13 cellular contexts compared by ENCODE assay signal in genomic region chr13:109344552-109345157, GRCh38.
DNase-seq lines count a peak whose midpoint lies in the region; ATAC-seq and TF ChIP-seq lines count a peak whose summit lies in the region.
"Had no signal": no experiment of that assay in that cellular context is flagged by ENCODE, and none has a peak within 500 bp of the region (broad histone marks: within the 10 kb centered on the region; RNA-seq: fewer than 3 reads in every experiment).

No MANE protein-coding gene starts in this region.

- no peaks in the 10 kb centered on the region for H3K4me1 Mint-ChIP-seq in GM23338
- H3K4me1 Mint-ChIP-seq: activated CD4-positive, alpha-beta T cell treated with anti-CD3 and anti-CD28 coated beads, Interleukin-2, amount 10 ng/mL, durations not matched to agents 24 days and 14 days; activated T-helper 17 cell treated with anti-CD3 and anti-CD28 coated beads, Interleukin-2, amount 50 U/mL, for 72 hours had no signal

- H3K4me1 ChIP-seq in GM23338 (ENCODE audit: insufficient read depth) (no peaks in the 10 kb centered on the region), SJSA1 (replicated peaks) (peaks cover 50% of the 10 kb centered on the region)
- H3K4me1 ChIP-seq: upper lobe of right lung had no signal

- 0 out of 2 replicates have a peak, but pooled peaks cover 3% of the 10 kb centered on the region for H3K36me3 ChIP-seq in GM23338 (ENCODE audit: insufficient read depth)
- no peaks in the 10 kb centered on the region for H3K36me3 ChIP-seq in SJSA1
- H3K36me3 ChIP-seq: upper lobe of right lung had no signal

- no peaks in the 10 kb centered on the region for H3K36me3 Mint-ChIP-seq in GM23338 (ENCODE audit: low read depth)

- H3K27me3 ChIP-seq in GM23338 (ENCODE audit: insufficient read depth) (no peaks in the 10 kb centered on the region), SJSA1 (replicated peaks) (no peaks in the 10 kb centered on the region)
- H3K27me3 ChIP-seq: upper lobe of right lung had no signal

- H3F3A ChIP-seq in GM23338 (replicated peaks; ENCODE audit: low read depth) = no peaks in the 10 kb centered on the region

- H3K4me3 ChIP-seq in GM23338 = no peak overlapping the region
- peak overlapping the region; percentile 1 for H3K4me3 ChIP-seq in SJSA1
- H3K4me3 ChIP-seq in fibroblast of the aortic adventitia (ENCODE audit: low read depth, low read length) = no peak overlapping the region
- H3K4me3 ChIP-seq: upper lobe of right lung had no signal

- no peak overlapping the region for H3K27ac ChIP-seq in GM23338 (ENCODE audit: low read depth)
- peak overlapping the region; percentile 71 for H3K27ac ChIP-seq in SJSA1
- H3K27ac ChIP-seq: upper lobe of right lung had no signal

- TF ChIP-seq CTCF in GM23338 (conservative IDR thresholded peaks at IDR 0.05; ENCODE audit: low read depth in 2 of 2) (no peak), fibroblast of the aortic adventitia (IDR thresholded peaks at IDR 0.05; ENCODE audit: insufficient read depth, low read length) (no peak)

- peak; percentile 38 for DNase-seq in 8988T
- DNase-seq in GM23338 (ENCODE audit: low spot score) = no peak
- peak; percentile 94 to 98 for DNase-seq in SJSA1 (ENCODE audit: low read depth in 1 of 2, low spot score in 2 of 2)
- peak; percentile 4 for DNase-seq in fibroblast of the aortic adventitia (ENCODE audit: low read depth)
- no peak for DNase-seq in GM19238 (ENCODE audit: insufficient read length, low spot score)
- no peak for DNase-seq in NCI-H1694 (lab: John Stamatoyannopoulos, UW)
- no peak for DNase-seq in stimulated activated naive CD4-positive, alpha-beta T cell (lab: John Stamatoyannopoulos, UW)
- DNase-seq: activated CD4-positive, alpha-beta T cell treated with anti-CD3 and anti-CD28 coated beads, Interleukin-2, amount 10 ng/mL, durations not matched to agents 24 days and 14 days; NCI-H2171 treated with DMSO at 0.1 percent for 48 hours; upper lobe of right lung had no signal

- H2AFZ ChIP-seq in GM23338 = peak overlapping the region; percentile 32; the same call in 1 of the 2 replicates

- peaks cover 3% of the 10 kb centered on the region for H3K27me3 Mint-ChIP-seq in GM23338 (ENCODE audit: insufficient read depth, low read depth, poor library complexity)
- H3K27me3 Mint-ChIP-seq: activated CD4-positive, alpha-beta T cell treated with anti-CD3 and anti-CD28 coated beads, Interleukin-2, amount 10 ng/mL, durations not matched to agents 24 days and 14 days had no signal

- no peaks in the 10 kb centered on the region; the same call in 1 of the 2 replicates for H3K9me2 ChIP-seq in GM23338 (ENCODE audit: insufficient read depth)

- H3K27ac Mint-ChIP-seq in GM23338 = no peak overlapping the region
- H3K27ac Mint-ChIP-seq: activated CD4-positive, alpha-beta T cell treated with anti-CD3 and anti-CD28 coated beads, Interleukin-2, amount 10 ng/mL, durations not matched to agents 24 days and 14 days; activated T-helper 17 cell treated with anti-CD3 and anti-CD28 coated beads, Interleukin-2, amount 50 U/mL, for 72 hours; progenitor cell of endocrine pancreas had no signal

- ATAC-seq in GM23338 (no peak), GM21390 (IDR thresholded peaks at IDR 0.05; ENCODE audit: unreplicated experiment) (no peak)
- ATAC-seq: activated T-helper 17 cell treated with anti-CD3 and anti-CD28 coated beads, Interleukin-2, amount 50 U/mL, for 72 hours; upper lobe of right lung had no signal

- no peaks in the 10 kb centered on the region for H4K20me1 ChIP-seq in GM23338 (replicated peaks; ENCODE audit: insufficient read depth)

- no peak overlapping the region for H3K4me2 ChIP-seq in GM23338

- no peaks in the 10 kb centered on the region for H3K9me3 Mint-ChIP-seq in GM23338
- H3K9me3 Mint-ChIP-seq: activated CD4-positive, alpha-beta T cell treated with anti-CD3 and anti-CD28 coated beads, Interleukin-2, amount 10 ng/mL, durations not matched to agents 24 days and 14 days had no signal

- no peak overlapping the region for H3K4me3 Mint-ChIP-seq in GM23338
- H3K4me3 Mint-ChIP-seq: activated CD4-positive, alpha-beta T cell treated with anti-CD3 and anti-CD28 coated beads, Interleukin-2, amount 10 ng/mL, durations not matched to agents 24 days and 14 days; activated T-helper 17 cell treated with anti-CD3 and anti-CD28 coated beads, Interleukin-2, amount 50 U/mL, for 72 hours had no signal

- no peaks in the 10 kb centered on the region for H3K79me2 ChIP-seq in GM23338 (replicated peaks; ENCODE audit: insufficient read depth)

- H3K9me3 ChIP-seq in SJSA1 (replicated peaks) = no peaks in the 10 kb centered on the region
- H3K9me3 ChIP-seq: upper lobe of right lung had no signal

TF ChIP-seq in GM23338, 12 proteins besides CTCF, POLR2A, EP300 and RAD21:
- TF ChIP-seq ETS1 (IDR thresholded peaks at IDR 0.05) (no peak), NANOG (IDR thresholded peaks at IDR 0.05; ENCODE audit: borderline replicate concordance) (no peak), ZNF331 (CRISPR knock-in tag; IDR thresholded peaks at IDR 0.05; ENCODE audit: low read depth) (no peak), ZNF462 (CRISPR knock-in tag; IDR thresholded peaks at IDR 0.05) (no peak)
TF ChIP-seq in GM23338: peak in this region for 0.

Comparison
In these comparisons a context has a peak if more than half of its experiments do, and no peak if none do; other contexts are left out.
1. DNase-seq: peak in 8988T (single experiment), SJSA1 (2 of 2) and fibroblast of the aortic adventitia (single experiment); none in GM23338 (single experiment), GM19238 (single experiment), NCI-H1694 (single experiment) and stimulated activated naive CD4-positive, alpha-beta T cell (0 of 6).